In the genomic region with DNA sequence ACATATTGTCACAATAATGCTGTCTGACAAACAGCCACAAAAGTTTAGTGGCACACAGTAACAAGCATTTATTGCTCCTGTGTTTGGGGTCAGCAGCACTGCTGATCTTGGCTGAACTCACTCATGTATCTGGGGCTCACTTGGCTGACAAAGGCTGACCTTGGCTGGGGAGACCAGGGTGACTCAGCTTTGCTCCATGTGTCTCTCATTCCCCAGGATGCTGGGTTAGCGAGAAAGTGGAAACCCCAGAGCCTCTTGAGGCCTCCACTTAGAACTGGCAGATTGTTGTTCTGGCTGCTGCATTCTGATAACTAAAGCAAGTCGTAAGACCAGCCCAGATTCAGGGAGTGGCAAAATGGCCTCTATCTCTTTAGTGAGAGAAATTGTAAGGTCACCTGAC, we compare ENCODE assay signal across 23 cellular contexts.
DNase-seq lines count a peak whose midpoint lies in the region; ATAC-seq and TF ChIP-seq lines count a peak whose summit lies in the region.
"Had no signal": no experiment of that assay in that cellular context is flagged by ENCODE, and none has a peak within 500 bp of the region (broad histone marks: within the 10 kb centered on the region; RNA-seq: fewer than 3 reads in every experiment).

No MANE protein-coding gene starts in this region.

- no peaks in the 10 kb centered on the region for H3K9me2 ChIP-seq in PC-9 (ENCODE audit: insufficient read depth)

- peaks cover 17% of the 10 kb centered on the region for H3K36me3 Mint-ChIP-seq in HFFc6 (ENCODE audit: low read depth)
- H3K36me3 Mint-ChIP-seq: memory B cell; naive thymus-derived CD8-positive, alpha-beta T cell had no signal

- intact Hi-C loops in mammary epithelial cell (cut with micrococcal nuclease), result no loop called here
- intact Hi-C loops in right cardiac atrium (cut with DNase I), result no loop called here
- intact Hi-C loops in transverse colon (cut with DNase I; ENCODE audit: low total_unique reads), result no loop called here
- intact Hi-C loops in PC-9 (cut with micrococcal nuclease; ENCODE audit: unreplicated experiment), result no loop called here

- ATAC-seq in right cardiac atrium, result peak; percentile 39 to 63
- ATAC-seq: naive thymus-derived CD8-positive, alpha-beta T cell; PC-3 had no signal

- in situ Hi-C loops in mammary epithelial cell (cut with MboI; ENCODE audit: low sequenced_read_pairs in 2 of 2) (no loop called here), transverse colon (cut with MboI; ENCODE audit: low pct_ligation_motif_present in 1 of 4, low pct_unique_long_range_greater_than_20kb in 1 of 4, low sequenced_read_pairs in 3 of 4) (no loop called here)

- TF ChIP-seq CTCF in HFFc6 (IDR thresholded peaks at IDR 0.05) (no peak), mammary epithelial cell (conservative IDR thresholded peaks at IDR 0.05 in 1 of 2, IDR thresholded peaks at IDR 0.05 in 1 of 2; ENCODE audit: extremely low read depth in 1 of 2, insufficient read depth in 1 of 2, low read depth in 1 of 2, low read length in 2 of 2) (no peak), transverse colon (IDR thresholded peaks at IDR 0.05) (no peak), PC-9 (conservative IDR thresholded peaks at IDR 0.05) (no peak)

- DNase-seq in Daoy (ENCODE audit: low read depth) (peak; percentile 44), HFFc6 (peak; percentile 46), mammary epithelial cell (peak; percentile 6), right cardiac atrium (peak; percentile 31 to 61 (median 58)), transverse colon (no peak), PC-9 (no peak), NCI-H526 treated with DMSO at 0.1 percent for 48 hours (lab: John Stamatoyannopoulos, UW) (no peak)
- DNase-seq in effector memory CD4-positive, alpha-beta T cell, result no peak
- DNase-seq: activated effector memory CD4-positive, alpha-beta T cell treated with anti-CD3 and anti-CD28 coated beads, Interleukin-2, amount 50 U/mL, for 16 hours; AML-193; amygdala; colonic mucosa; COR-L47; heart right ventricle; naive thymus-derived CD8-positive, alpha-beta T cell; NCI-H1417; NCI-H774; PC-3; stimulated activated CD4-positive, alpha-beta T cell treated with anti-CD3 and anti-CD28 coated beads, Interleukin-4, amount 100 ng/mL, for 24 hours; T-helper 9 cell had no signal

- peaks cover 22% of the 10 kb centered on the region for H3K4me1 Mint-ChIP-seq in HFFc6 (ENCODE audit: low read depth)
- H3K4me1 Mint-ChIP-seq: memory B cell; naive thymus-derived CD8-positive, alpha-beta T cell had no signal

- H2AFZ ChIP-seq in mammary epithelial cell (ENCODE audit: low read depth, low read length) (no peak overlapping the region), PC-9 (no peak overlapping the region)
- H2AFZ ChIP-seq: parathyroid adenoma had no signal

- H3F3A ChIP-seq in PC-9 (ENCODE audit: insufficient read depth, low read depth), result no peaks in the 10 kb centered on the region

- no peak overlapping the region for H3K27ac ChIP-seq in mammary epithelial cell (ENCODE audit: insufficient read depth, low read depth, low read length)
- no peak overlapping the region for H3K27ac ChIP-seq in right cardiac atrium (ENCODE audit: low read length)
- no peak overlapping the region for H3K27ac ChIP-seq in transverse colon
- no peak overlapping the region for H3K27ac ChIP-seq in PC-9
- H3K27ac ChIP-seq in effector memory CD4-positive, alpha-beta T cell (ENCODE audit: insufficient read depth, low read length, poor library complexity, severe bottlenecking), result no peak overlapping the region
- H3K27ac ChIP-seq: colonic mucosa, heart right ventricle, parathyroid adenoma, skin epidermis had no signal

- no peaks in the 10 kb centered on the region for H3K27me3 ChIP-seq in mammary epithelial cell (ENCODE audit: insufficient read depth, low read length)
- H3K27me3 ChIP-seq in right cardiac atrium (ENCODE audit: control insufficient read depth, insufficient read depth), result no peaks in the 10 kb centered on the region
- no peaks in the 10 kb centered on the region for H3K27me3 ChIP-seq in transverse colon
- H3K27me3 ChIP-seq in PC-9 (ENCODE audit: insufficient read depth, low read depth), result no peaks in the 10 kb centered on the region
- no peaks in the 10 kb centered on the region for H3K27me3 ChIP-seq in effector memory CD4-positive, alpha-beta T cell (replicated peaks; ENCODE audit: control insufficient read depth, insufficient read depth, low read length, poor library complexity, severe bottlenecking)
- H3K27me3 ChIP-seq: colonic mucosa, heart right ventricle had no signal

- BruUV-seq in mammary epithelial cell (replicated peaks; lab: Mats Ljungman, UMichigan), result no TSS peak
- BruUV-seq in PC-9 (replicated peaks; lab: Mats Ljungman, UMichigan), result no TSS peak

- WGBS in mammary epithelial cell (ENCODE audit: low coverage, missing lambda C conversion rate), result no CpG with 5 or more reads among the region's 2 CpGs
- WGBS in right cardiac atrium, result 41% methylated on average over 2 of the region's 2 CpGs
- WGBS in transverse colon (ENCODE audit: low coverage in 1 of 2), 2 donors, result 81% methylated on average over 2 of the region's 2 CpGs; no CpG with 5 or more reads in 1 of the 2 donors

- H3K27me3 Mint-ChIP-seq in HFFc6 (ENCODE audit: insufficient read depth), result peaks cover 21% of the 10 kb centered on the region
- H3K27me3 Mint-ChIP-seq: naive thymus-derived CD8-positive, alpha-beta T cell had no signal

- TF ChIP-seq POLR2A in transverse colon (IDR thresholded peaks at IDR 0.05), result no peak

- no peak overlapping the region for H3K4me3 ChIP-seq in mammary epithelial cell (replicated peaks in 1 of 3; ENCODE audit: insufficient read depth in 1 of 3, low read depth in 2 of 3, low read length in 3 of 3)
- H3K4me3 ChIP-seq in right cardiac atrium (ENCODE audit: low read length), result no peak overlapping the region
- H3K4me3 ChIP-seq in transverse colon, result no peak overlapping the region
- H3K4me3 ChIP-seq in PC-9, result no peak overlapping the region
- no peak overlapping the region for H3K4me3 ChIP-seq in effector memory CD4-positive, alpha-beta T cell (ENCODE audit: insufficient read depth, low read depth, low read length, poor library complexity, severe bottlenecking)
- H3K4me3 ChIP-seq: colonic mucosa, heart right ventricle, skin epidermis had no signal

- POLR2A ChIA-PET in PC-9 (lab: Charles Lee; ENCODE audit: unreplicated experiment), result no interaction called here

- H3K9me3 ChIP-seq in mammary epithelial cell (replicated peaks; ENCODE audit: insufficient read depth, low read length), result no peaks in the 10 kb centered on the region
- no peaks in the 10 kb centered on the region for H3K9me3 ChIP-seq in right cardiac atrium (ENCODE audit: control insufficient read depth, low read length)
- H3K9me3 ChIP-seq in transverse colon, result no peaks in the 10 kb centered on the region
- no peaks in the 10 kb centered on the region for H3K9me3 ChIP-seq in PC-9 (ENCODE audit: insufficient read depth, low read depth)
- H3K9me3 ChIP-seq in effector memory CD4-positive, alpha-beta T cell (ENCODE audit: control insufficient read depth, low read length), result no peaks in the 10 kb centered on the region
- H3K9me3 ChIP-seq: colonic mucosa had no signal

- no peak overlapping the region for H3K9ac ChIP-seq in mammary epithelial cell (ENCODE audit: insufficient read depth, low read length)
- H3K9ac ChIP-seq: parathyroid adenoma had no signal

- no peak overlapping the region for H3K4me3 Mint-ChIP-seq in HFFc6
- H3K4me3 Mint-ChIP-seq: memory B cell; naive thymus-derived CD8-positive, alpha-beta T cell had no signal

- CTCF ChIA-PET in mammary epithelial cell (lab: Charles Lee; ENCODE audit: low non-redundant PET), result no interaction called here
- CTCF ChIA-PET in PC-9 (lab: Charles Lee), result no interaction called here

- dilution Hi-C loops in mammary epithelial cell (cut with HindIII; ENCODE audit: low sequenced_read_pairs), result no loop called here

- no peak for TF ChIP-seq EP300 in transverse colon (IDR thresholded peaks at IDR 0.05; ENCODE audit: low read depth)

- H3K9me3 Mint-ChIP-seq in HFFc6, result peaks cover 14% of the 10 kb centered on the region

- no peaks in the 10 kb centered on the region for H3K4me1 ChIP-seq in mammary epithelial cell (ENCODE audit: insufficient read depth, low read length)
- no peaks in the 10 kb centered on the region for H3K4me1 ChIP-seq in right cardiac atrium (ENCODE audit: control insufficient read depth, insufficient read depth, low read length)
- H3K4me1 ChIP-seq in transverse colon, result no peaks in the 10 kb centered on the region
- H3K4me1 ChIP-seq in PC-9 (replicated peaks; ENCODE audit: insufficient read depth), result no peaks in the 10 kb centered on the region
- H3K4me1 ChIP-seq in effector memory CD4-positive, alpha-beta T cell (ENCODE audit: control insufficient read depth, insufficient read depth, low read length, poor library complexity, severe bottlenecking), result no peaks in the 10 kb centered on the region
- H3K4me1 ChIP-seq: colonic mucosa, heart right ventricle, parathyroid adenoma had no signal

- H3K4me2 ChIP-seq in mammary epithelial cell (ENCODE audit: insufficient read depth, low read depth, low read length) (no peak overlapping the region), PC-9 (no peak overlapping the region)

- no peaks in the 10 kb centered on the region for H4K20me1 ChIP-seq in mammary epithelial cell (ENCODE audit: insufficient read depth, low read length)
- no peaks in the 10 kb centered on the region for H4K20me1 ChIP-seq in PC-9 (ENCODE audit: insufficient read depth)

- H3K79me2 ChIP-seq in mammary epithelial cell (ENCODE audit: insufficient read depth, low read length), result no peaks in the 10 kb centered on the region
- H3K79me2 ChIP-seq in PC-9 (ENCODE audit: low read depth), result no peaks in the 10 kb centered on the region
- H3K79me2 ChIP-seq: parathyroid adenoma had no signal

- H3K36me3 ChIP-seq in mammary epithelial cell (ENCODE audit: insufficient read depth, low read length) (no peaks in the 10 kb centered on the region), transverse colon (no peaks in the 10 kb centered on the region), PC-9 (ENCODE audit: low read depth) (no peaks in the 10 kb centered on the region)
- H3K36me3 ChIP-seq in effector memory CD4-positive, alpha-beta T cell (ENCODE audit: control insufficient read depth, insufficient read depth, low read length), result no peaks in the 10 kb centered on the region
- H3K36me3 ChIP-seq: colonic mucosa, heart right ventricle had no signal

- no peak overlapping the region for H3K27ac Mint-ChIP-seq in HFFc6
- H3K27ac Mint-ChIP-seq: memory B cell; naive thymus-derived CD8-positive, alpha-beta T cell had no signal

Comparison
In these comparisons a context has a peak if more than half of its experiments do, and no peak if none do; other contexts are left out.
1. DNase-seq: peak in Daoy (single experiment), HFFc6 (single experiment), mammary epithelial cell (single experiment) and right cardiac atrium (3 of 3); none in transverse colon (single experiment), PC-9 (0 of 2), effector memory CD4-positive, alpha-beta T cell (0 of 3) and NCI-H526 treated with DMSO at 0.1 percent for 48 hours (single experiment).